Comparison of ENCODE assay signal across 8 cellular contexts in the genomic region with DNA sequence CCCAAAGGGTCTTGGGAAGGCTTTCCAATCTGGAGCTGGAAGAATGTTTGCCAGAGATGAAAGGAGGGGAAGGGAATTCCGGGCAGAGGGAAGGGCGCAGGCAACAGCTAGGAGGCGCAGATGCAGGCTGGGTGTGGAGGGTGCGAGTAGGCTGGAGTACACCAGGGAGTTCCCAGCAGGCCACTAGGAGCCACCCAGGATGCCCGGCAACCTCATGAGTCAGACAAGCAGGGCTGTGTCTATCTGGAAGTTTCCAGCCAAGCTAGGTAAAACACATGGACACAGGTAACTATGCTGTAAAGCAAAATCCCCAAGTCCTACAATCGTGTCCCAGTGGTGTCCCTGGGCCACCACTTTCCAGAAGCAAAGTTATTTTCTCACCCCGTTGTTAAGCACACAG. TPM values are rescaled to one million over a fixed set of nuclear protein-coding genes. Genes with fewer than 3 reads are reported as not detected.
DNase-seq lines count a peak whose midpoint lies in the region; ATAC-seq and TF ChIP-seq lines count a peak whose summit lies in the region.

No MANE protein-coding gene starts in this region.

- H3K9me3 ChIP-seq in GM23248 (ENCODE audit: low read depth) = no peaks in the 10 kb centered on the region
- H3K9me3 ChIP-seq in RWPE2 (ENCODE audit: severe bottlenecking) = no peaks in the 10 kb centered on the region
- H3K9me3 ChIP-seq in skeletal muscle tissue (ENCODE audit: control insufficient read depth in 3 of 3, low read length in 3 of 3) = no peaks in the 10 kb centered on the region

- TF ChIP-seq CTCF in RWPE2 (IDR thresholded peaks at IDR 0.05; ENCODE audit: poor library complexity, severe bottlenecking) (peak; percentile 32), fibroblast of mammary gland (conservative IDR thresholded peaks at IDR 0.05; ENCODE audit: control insufficient read depth, insufficient read depth, low read depth, low read length) (no peak)

- H3K27ac ChIP-seq in GM23248 = peak overlapping the region; percentile 79
- peak overlapping the region; percentile 66 for H3K27ac ChIP-seq in RWPE2 (ENCODE audit: poor library complexity, severe bottlenecking)
- peak overlapping the region; percentile 66 for H3K27ac ChIP-seq in skeletal muscle tissue (ENCODE audit: low read depth, low read length)

- H4K20me1 ChIP-seq in GM23248 (ENCODE audit: insufficient read depth) = no peaks in the 10 kb centered on the region

- H2AFZ ChIP-seq in GM23248 = peak overlapping the region; percentile 88

- H3K4me1 ChIP-seq in GM23248 (ENCODE audit: insufficient read depth) (peaks cover 18% of the 10 kb centered on the region), RWPE2 (ENCODE audit: insufficient read depth, poor library complexity, severe bottlenecking) (peaks cover 34% of the 10 kb centered on the region), skeletal muscle tissue (ENCODE audit: control insufficient read depth in 3 of 3, insufficient read depth in 3 of 3, low read length in 3 of 3) (peaks cover 21 to 28% (median 26%) of the 10 kb centered on the region in 3 donors)

- peaks cover 16% of the 10 kb centered on the region for H3F3A ChIP-seq in GM23248 (ENCODE audit: insufficient read depth)

- H3K9ac ChIP-seq in GM23248 = peak overlapping the region; percentile 87
- peak overlapping the region; percentile 33 to 72 (median 56) for H3K9ac ChIP-seq in skeletal muscle tissue (ENCODE audit: low read depth in 1 of 3, low read length in 3 of 3)

- H3K27me3 ChIP-seq in GM23248 (replicated peaks; ENCODE audit: insufficient read depth) = no peaks in the 10 kb centered on the region
- H3K27me3 ChIP-seq in RWPE2 (ENCODE audit: insufficient read depth, poor library complexity, severe bottlenecking) = no peaks in the 10 kb centered on the region
- peaks cover 15 to 27% (median 18%) of the 10 kb centered on the region in 3 donors for H3K27me3 ChIP-seq in skeletal muscle tissue (ENCODE audit: control insufficient read depth in 3 of 3, insufficient read depth in 3 of 3, low read length in 3 of 3)

- ATAC-seq in RWPE2 (ENCODE audit: low read depth) = peak; percentile 56

- H3K79me2 ChIP-seq in GM23248 (ENCODE audit: insufficient read depth) = peaks cover 43% of the 10 kb centered on the region

- 12 to 19% methylated on average over 7 of the region's 7 CpGs for WGBS in GM23248 (ENCODE audit: low coverage in 1 of 2, low lambda C conversion rate in 2 of 2, missing lambda C conversion rate in 2 of 2), 2 experiments

- H3K4me3 ChIP-seq in GM23248 (peak overlapping the region; percentile 96), RWPE2 (ENCODE audit: severe bottlenecking) (no peak overlapping the region), fibroblast of mammary gland (ENCODE audit: control insufficient read depth, low read depth, low read length) (no peak overlapping the region), skeletal muscle tissue (ENCODE audit: low read length in 3 of 3) (peak overlapping the region in 2 of 3 donors; percentile 57 to 62)

- in situ Hi-C loops in GM23248 (cut with MboI) = loop anchor here (10.0 kb wide), 1 partner anchor 248 kb away; no protein-coding TSS in a partner anchor

- H3K9me2 ChIP-seq in GM23248 (ENCODE audit: insufficient read depth) = no peaks in the 10 kb centered on the region

- DNase-seq in GM23248 = peak; percentile 82
- no peak for DNase-seq in RWPE2 (ENCODE audit: low spot score)
- peak; percentile 47 for DNase-seq in fibroblast of mammary gland (ENCODE audit: low read depth)
- no peak for DNase-seq in stimulated activated CD4-positive, alpha-beta T cell treated with anti-CD3 and anti-CD28 coated beads, Interleukin-4, amount 100 ng/mL, for 24 hours
- no peak for DNase-seq in NCI-H1048 (lab: John Stamatoyannopoulos, UW)
- DNase-seq in NCI-H2081 (lab: John Stamatoyannopoulos, UW) = no peak
- no peak for DNase-seq in NCI-H187 (lab: John Stamatoyannopoulos, UW)

- peak overlapping the region; percentile 84 for H3K4me2 ChIP-seq in GM23248 (ENCODE audit: unreplicated experiment)

- H3K36me3 ChIP-seq in GM23248 (ENCODE audit: low read depth) (no peaks in the 10 kb centered on the region), RWPE2 (ENCODE audit: low read depth) (no peaks in the 10 kb centered on the region), skeletal muscle tissue (ENCODE audit: control insufficient read depth in 3 of 3, insufficient read depth in 3 of 3, low read length in 3 of 3) (no peaks in the 10 kb centered on the region)

RNA-seq across cellular contexts. Expression of a gene that starts 1.0 kb away (rescaled TPM):
- 201 and 290 TPM in 2 replicates for total RNA-seq in GM23248 (2014; rRNA removed; shearing (Covaris generic))
- polyA plus RNA-seq in GM23248 (2016; fragmentation: Nextera tagmentation; extraction: Ambion mirVana) = 239 and 259 TPM in 2 replicates
- total RNA-seq in skeletal muscle tissue = 23.5 TPM

RNA-seq across cellular contexts. Expression of a gene that starts 21.6 kb away (rescaled TPM):
- not detected in 2 replicates for total RNA-seq in GM23248 (2014; rRNA removed; shearing (Covaris generic))
- polyA plus RNA-seq in GM23248 (2016; fragmentation: Nextera tagmentation; extraction: Ambion mirVana) = 0.09 TPM in 1 of 2 replicates, not detected in the other
- total RNA-seq in skeletal muscle tissue = not detected

Comparison
In these comparisons a context has a peak if more than half of its experiments do, and no peak if none do; other contexts are left out.
1. DNase-seq: peak in GM23248 (single experiment) and fibroblast of mammary gland (single experiment); none in RWPE2 (single experiment), stimulated activated CD4-positive, alpha-beta T cell treated with anti-CD3 and anti-CD28 coated beads, Interleukin-4, amount 100 ng/mL, for 24 hours (single experiment), NCI-H1048 (single experiment), NCI-H2081 (0 of 2) and NCI-H187 (0 of 2).
2. H3K4me3 ChIP-seq: peak in GM23248 (single experiment) and skeletal muscle tissue (2 of 3); none in RWPE2 (single experiment) and fibroblast of mammary gland (single experiment).
3. Peak in every context shown above with its lines, with median percentiles within 50 percentile points of each other: H3K27ac ChIP-seq.